ENCODE assay signal across 10 cellular contexts in the genomic region with DNA sequence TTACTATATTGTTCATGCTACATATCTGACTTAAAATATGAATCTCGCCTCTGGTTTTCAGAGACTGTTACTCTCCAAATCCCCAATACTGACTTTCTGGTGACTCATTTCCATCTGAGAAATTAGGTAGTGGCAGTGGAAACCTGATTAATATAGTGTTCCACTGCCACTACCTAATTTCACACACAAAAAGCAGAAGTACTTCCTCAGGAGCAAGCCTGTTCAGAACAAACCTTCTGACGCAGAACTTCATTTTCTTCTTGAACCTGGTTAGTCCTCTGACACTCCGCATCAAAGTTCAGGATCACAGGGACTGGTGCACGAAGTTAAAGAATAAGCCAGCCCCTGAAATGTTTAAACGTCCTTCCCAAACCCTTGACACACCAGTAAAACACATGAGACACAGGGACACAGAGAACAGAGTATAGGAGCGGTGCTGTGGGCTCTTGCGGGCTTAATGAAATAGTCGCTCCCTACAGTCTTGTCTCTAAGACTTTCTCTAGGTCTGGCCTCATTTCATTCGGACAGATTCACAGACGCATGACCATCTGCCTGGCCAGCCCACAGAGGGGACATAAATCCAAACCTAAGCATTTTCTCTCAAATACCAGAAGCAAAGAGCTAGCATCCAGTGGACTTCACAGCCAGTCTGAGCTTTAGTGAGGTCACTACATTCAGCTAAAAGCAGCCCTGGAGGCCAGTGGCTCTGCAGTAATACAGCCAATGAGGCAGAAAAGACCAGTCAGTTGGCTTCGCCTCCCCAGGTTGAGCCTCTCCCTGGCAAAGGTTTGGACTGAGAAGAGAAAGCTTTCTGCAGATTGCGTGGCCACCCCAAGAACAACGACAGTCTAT. TPM values are rescaled to one million over a fixed set of nuclear protein-coding genes. Genes with fewer than 3 reads are reported as not detected.
DNase-seq lines count a peak whose midpoint lies in the region; ATAC-seq and TF ChIP-seq lines count a peak whose summit lies in the region.
"Had no signal": no experiment of that assay in that cellular context is flagged by ENCODE, and none has a peak within 500 bp of the region (broad histone marks: within the 10 kb centered on the region; RNA-seq: fewer than 3 reads in every experiment).

No MANE protein-coding gene starts in this region.

- no peak for TF ChIP-seq CTCF in foreskin keratinocyte (conservative IDR thresholded peaks at IDR 0.05)
- no peak for TF ChIP-seq CTCF in neural progenitor cell (IDR thresholded peaks at IDR 0.05)

- no peak overlapping the region for H3K14ac ChIP-seq in neuronal stem cell (ENCODE audit: low read length)

- no peak overlapping the region for H3K4me3 ChIP-seq in neuronal stem cell (ENCODE audit: low read length in 2 of 2)
- no peak overlapping the region for H3K4me3 ChIP-seq in neural progenitor cell

- H3K9me3 Mint-ChIP-seq in neural progenitor cell: no peaks in the 10 kb centered on the region

- H3K79me2 ChIP-seq in neural progenitor cell (ENCODE audit: low read depth): no peaks in the 10 kb centered on the region

- peaks cover 0 to 29% of the 10 kb centered on the region in 2 donors for H3K36me3 ChIP-seq in neuronal stem cell (replicated peaks in 1 of 2; ENCODE audit: control insufficient read depth in 2 of 2, insufficient read depth in 2 of 2, low read length in 2 of 2)
- no peaks in the 10 kb centered on the region for H3K36me3 ChIP-seq in neural progenitor cell

- H3K4ac ChIP-seq in neuronal stem cell (ENCODE audit: low read length): no peak overlapping the region

- H3K4me2 ChIP-seq in neuronal stem cell (ENCODE audit: insufficient read depth, low read length, poor library complexity, severe bottlenecking) (no peak overlapping the region), neural progenitor cell (no peak overlapping the region)

- H3K27me3 ChIP-seq in neuronal stem cell (ENCODE audit: control insufficient read depth in 3 of 3, insufficient read depth in 3 of 3, low read depth in 1 of 3, low read length in 3 of 3) (peaks cover 0 to 9% (median 0%) of the 10 kb centered on the region in 3 experiments), foreskin keratinocyte (no peaks in the 10 kb centered on the region), neural progenitor cell (peaks cover 14% of the 10 kb centered on the region)

- H2BK5ac ChIP-seq in neuronal stem cell (ENCODE audit: low read length): no peak overlapping the region

- H3K4me1 Mint-ChIP-seq in neural progenitor cell: peaks cover 8% of the 10 kb centered on the region

- H2AK5ac ChIP-seq in neuronal stem cell (ENCODE audit: low read depth, low read length): no peak overlapping the region

- H4K91ac ChIP-seq in neuronal stem cell (ENCODE audit: low read depth, low read length, poor library complexity): no peak overlapping the region

- H3K9ac ChIP-seq in neuronal stem cell (ENCODE audit: low read depth, low read length, poor library complexity) (no peak overlapping the region), neural progenitor cell (no peak overlapping the region)

- no peak overlapping the region for H3K27ac ChIP-seq in neuronal stem cell (replicated peaks; ENCODE audit: low read length)
- no peak overlapping the region for H3K27ac ChIP-seq in foreskin keratinocyte
- no peak overlapping the region for H3K27ac ChIP-seq in neural progenitor cell

- WGBS in neuronal stem cell (ENCODE audit: extremely low coverage in 2 of 2, insufficient read length in 2 of 2, insufficient replicate concordance in 1 of 2), 2 donors: no CpG with 5 or more reads among the region's 13 CpGs

- no peak overlapping the region for H3K27ac Mint-ChIP-seq in neural progenitor cell

- DNase-seq in Kasumi-1 (lab: John Stamatoyannopoulos, UW) (peak; percentile 32 to 43), neuronal stem cell (ENCODE audit: low spot score) (no peak), foreskin keratinocyte (no peak), cardiac septum (ENCODE audit: low spot score) (no peak), left ventricle myocardium superior (no peak), neural progenitor cell (ENCODE audit: low spot score) (no peak)

- H2BK15ac ChIP-seq in neuronal stem cell (ENCODE audit: low read length): no peak overlapping the region

- H3K4me1 ChIP-seq in neuronal stem cell (ENCODE audit: control insufficient read depth in 2 of 2, insufficient read depth in 1 of 2, low read depth in 1 of 2, low read length in 2 of 2) (peaks cover 0 to 4% of the 10 kb centered on the region in 2 donors), foreskin keratinocyte (peaks cover 14% of the 10 kb centered on the region), neural progenitor cell (no peaks in the 10 kb centered on the region)

- no peak overlapping the region for H4K8ac ChIP-seq in neuronal stem cell (ENCODE audit: low read depth, low read length)

- H3K36me3 Mint-ChIP-seq in neural progenitor cell: peaks cover 4% of the 10 kb centered on the region

- H2BK12ac ChIP-seq in neuronal stem cell (ENCODE audit: low read length): no peak overlapping the region

- intact Hi-C loops in cardiac septum (cut with DNase I): no loop called here
- intact Hi-C loops in left ventricle myocardium superior (cut with micrococcal nuclease): no loop called here

- peaks cover 4% of the 10 kb centered on the region for H3K27me3 Mint-ChIP-seq in neural progenitor cell (ENCODE audit: insufficient read depth, low read depth)

- no peaks in the 10 kb centered on the region for H3F3A ChIP-seq in neural progenitor cell (ENCODE audit: low read depth)

- no peak overlapping the region for H3K18ac ChIP-seq in neuronal stem cell (ENCODE audit: low read length)

- no peak overlapping the region for H3K4me3 Mint-ChIP-seq in neural progenitor cell

- peak; percentile 52 for ATAC-seq in GM18858 (IDR thresholded peaks at IDR 0.05; ENCODE audit: unreplicated experiment)
- peak; percentile 35 for ATAC-seq in GM21786 (IDR thresholded peaks at IDR 0.05; ENCODE audit: unreplicated experiment)
- ATAC-seq in foreskin keratinocyte: no peak
- ATAC-seq in left ventricle myocardium superior: no peak

- H3K9me3 ChIP-seq in neuronal stem cell (replicated peaks in 1 of 2; ENCODE audit: control insufficient read depth in 2 of 2, insufficient read depth in 1 of 2, low read depth in 1 of 2, low read length in 2 of 2) (no peaks in the 10 kb centered on the region), neural progenitor cell (ENCODE audit: low read depth) (no peaks in the 10 kb centered on the region)

- H3K23ac ChIP-seq in neuronal stem cell (ENCODE audit: low read depth, low read length, poor library complexity): peak overlapping the region; percentile 0

- H2AFZ ChIP-seq in neuronal stem cell (ENCODE audit: low read length) (no peak overlapping the region), neural progenitor cell (replicated peaks) (no peak overlapping the region)

- H3K79me1 ChIP-seq in neuronal stem cell (ENCODE audit: low read depth, low read length): no peaks in the 10 kb centered on the region

- no peaks in the 10 kb centered on the region for H4K20me1 ChIP-seq in neural progenitor cell (ENCODE audit: low read depth)

- H2BK120ac ChIP-seq in neuronal stem cell (ENCODE audit: low read depth, low read length): no peak overlapping the region

RNA-seq across cellular contexts. Expression of a gene that starts 4.2 kb away (rescaled TPM):
- polyA plus RNA-seq in neuronal stem cell (2013, experiment 1 of 2): 4.6 TPM
- polyA plus RNA-seq in neuronal stem cell (2013, experiment 2 of 2): 3.6 TPM
- total RNA-seq in foreskin keratinocyte: 17.8 and 21.7 TPM in 2 replicates
- polyA plus RNA-seq in foreskin keratinocyte: 11.6 and 12.6 TPM in 2 replicates
- total RNA-seq in cardiac septum: 5.2 TPM
- 6.3 TPM for total RNA-seq in left ventricle myocardium superior
- total RNA-seq in neural progenitor cell (ENCODE audit: low replicate concordance): 5.4 and 7.2 TPM in 2 replicates

RNA-seq across cellular contexts. Expression of a gene that starts 26.5 kb away (rescaled TPM):
- polyA plus RNA-seq in neuronal stem cell (2013, experiment 1 of 2): not detected
- not detected for polyA plus RNA-seq in neuronal stem cell (2013, experiment 2 of 2)
- total RNA-seq in foreskin keratinocyte (not detected in 2 replicates), cardiac septum (not detected), left ventricle myocardium superior (not detected), neural progenitor cell (ENCODE audit: low replicate concordance) (not detected in 2 replicates)
- not detected in 2 replicates for polyA plus RNA-seq in foreskin keratinocyte
- total RNA-seq: glomerular endothelial cell had no signal
- polyA plus RNA-seq: adipose tissue had no signal

RNA-seq across cellular contexts. Expression of a gene that starts 36.6 kb away (rescaled TPM):
- 21.9 TPM for polyA plus RNA-seq in neuronal stem cell (2013, experiment 1 of 2)
- polyA plus RNA-seq in neuronal stem cell (2013, experiment 2 of 2): 21.4 TPM
- 59.5 and 67.1 TPM in 2 replicates for total RNA-seq in foreskin keratinocyte
- 46.6 and 53.0 TPM in 2 replicates for polyA plus RNA-seq in foreskin keratinocyte
- 24.0 TPM for total RNA-seq in cardiac septum
- total RNA-seq in left ventricle myocardium superior: 25.2 TPM
- total RNA-seq in neural progenitor cell (ENCODE audit: low replicate concordance): 26.9 and 52.2 TPM in 2 replicates

RNA-seq across cellular contexts. Expression of a gene that starts 59.2 kb away (rescaled TPM):
- not detected for polyA plus RNA-seq in neuronal stem cell (2013, experiment 1 of 2)
- polyA plus RNA-seq in neuronal stem cell (2013, experiment 2 of 2): not detected
- total RNA-seq in foreskin keratinocyte: 0.07 TPM in 1 of 2 replicates, not detected in the other
- polyA plus RNA-seq in foreskin keratinocyte: 0.04 TPM in 1 of 2 replicates, not detected in the other
- 15.2 TPM for total RNA-seq in cardiac septum
- total RNA-seq in left ventricle myocardium superior: 16.5 TPM
- not detected in 2 replicates for total RNA-seq in neural progenitor cell (ENCODE audit: low replicate concordance)

Comparison
In these comparisons a context has a peak if more than half of its experiments do, and no peak if none do; other contexts are left out.
1. ATAC-seq: peak in GM18858 (single experiment) and GM21786 (single experiment); none in foreskin keratinocyte (single experiment) and left ventricle myocardium superior (single experiment).
2. DNase-seq: peak in Kasumi-1 (2 of 2); none in neuronal stem cell (single experiment), foreskin keratinocyte (0 of 2), cardiac septum (single experiment), left ventricle myocardium superior (single experiment) and neural progenitor cell (single experiment).